18 cellular contexts compared by ENCODE assay signal in the genomic region with DNA sequence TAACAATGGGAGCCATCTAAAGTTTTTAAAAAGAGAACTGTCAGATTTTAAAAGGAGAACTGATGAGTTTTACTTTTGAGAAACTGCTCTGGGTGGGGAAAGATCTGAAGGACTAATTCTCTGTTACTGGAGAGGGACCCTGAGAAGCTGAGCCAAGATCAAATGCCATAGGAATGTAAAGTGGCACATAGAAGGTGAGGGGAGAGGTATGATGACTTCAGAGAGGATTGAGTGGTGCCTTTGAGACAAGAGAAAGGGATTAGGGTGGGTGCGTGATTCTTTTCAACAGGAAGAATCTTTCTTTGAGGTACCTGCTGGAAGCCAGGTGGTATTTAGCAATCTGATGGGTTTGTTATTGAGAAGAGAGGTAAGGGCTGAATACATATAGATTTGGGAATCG. TPM values are rescaled to one million over a fixed set of nuclear protein-coding genes. Genes with fewer than 3 reads are reported as not detected.
DNase-seq lines count a peak whose midpoint lies in the region; ATAC-seq and TF ChIP-seq lines count a peak whose summit lies in the region.
"Had no signal": no experiment of that assay in that cellular context is flagged by ENCODE, and none has a peak within 500 bp of the region (broad histone marks: within the 10 kb centered on the region; RNA-seq: fewer than 3 reads in every experiment).

No MANE protein-coding gene starts in this region.

- H3K9me3 Mint-ChIP-seq in activated naive CD4-positive, alpha-beta T cell treated with anti-CD3 and anti-CD28 coated beads, Interleukin-2, amount 50 U/mL, for 24 hours, result no peaks in the 10 kb centered on the region
- no peaks in the 10 kb centered on the region for H3K9me3 Mint-ChIP-seq in dendritic cell treated with granulocyte-macrophage colony-stimulating factor and Interleukin-4, amounts not matched to agents 40 ng/mL and 50 ng/mL, for 4 days
- no peaks in the 10 kb centered on the region for H3K9me3 Mint-ChIP-seq in progenitor cell of endocrine pancreas (ENCODE audit: low read depth)
- H3K9me3 Mint-ChIP-seq: activated CD4-positive, alpha-beta memory T cell treated with anti-CD3 and anti-CD28 coated beads, Interleukin-2, amount 10 ng/mL, durations not matched to agents 7 days and 5 days had no signal

- H3K27ac ChIP-seq in Karpas-422 (ENCODE audit: low read length), result 0 out of 2 replicates have a peak overlapping the region, but pooled peaks have one; percentile 12
- H3K27ac ChIP-seq: esophagus squamous epithelium, parathyroid adenoma had no signal

- no peaks in the 10 kb centered on the region for H3K27me3 Mint-ChIP-seq in activated naive CD4-positive, alpha-beta T cell treated with anti-CD3 and anti-CD28 coated beads, Interleukin-2, amount 50 U/mL, for 24 hours
- no peaks in the 10 kb centered on the region for H3K27me3 Mint-ChIP-seq in dendritic cell treated with granulocyte-macrophage colony-stimulating factor and Interleukin-4, amounts not matched to agents 40 ng/mL and 50 ng/mL, for 4 days
- no peaks in the 10 kb centered on the region for H3K27me3 Mint-ChIP-seq in progenitor cell of endocrine pancreas
- H3K27me3 Mint-ChIP-seq: activated CD4-positive, alpha-beta memory T cell treated with anti-CD3 and anti-CD28 coated beads, Interleukin-2, amount 10 ng/mL, durations not matched to agents 7 days and 5 days had no signal

- no peaks in the 10 kb centered on the region for H3K36me3 ChIP-seq in Karpas-422 (ENCODE audit: insufficient read depth, low read length)

- peaks cover 98% of the 10 kb centered on the region for H3K79me2 ChIP-seq in Karpas-422 (ENCODE audit: low read length)

- no peak overlapping the region for H3K4me3 ChIP-seq in Karpas-422 (ENCODE audit: low read length)
- H3K4me3 ChIP-seq: esophagus squamous epithelium had no signal

- H3K27me3 ChIP-seq in Karpas-422 (ENCODE audit: low read length), result no peaks in the 10 kb centered on the region
- H3K27me3 ChIP-seq: esophagus squamous epithelium had no signal

- no peak overlapping the region for H2AFZ ChIP-seq in Karpas-422 (ENCODE audit: low read length)
- H2AFZ ChIP-seq: parathyroid adenoma had no signal

- H3K9me3 ChIP-seq in Karpas-422 (ENCODE audit: low read length), result no peaks in the 10 kb centered on the region
- H3K9me3 ChIP-seq: esophagus squamous epithelium had no signal

- H3K4me3 Mint-ChIP-seq in activated naive CD4-positive, alpha-beta T cell treated with anti-CD3 and anti-CD28 coated beads, Interleukin-2, amount 50 U/mL, for 24 hours, result peak overlapping the region; percentile 9
- peak overlapping the region; percentile 49 for H3K4me3 Mint-ChIP-seq in dendritic cell treated with granulocyte-macrophage colony-stimulating factor and Interleukin-4, amounts not matched to agents 40 ng/mL and 50 ng/mL, for 4 days
- no peak overlapping the region for H3K4me3 Mint-ChIP-seq in progenitor cell of endocrine pancreas (ENCODE audit: low read depth)
- H3K4me3 Mint-ChIP-seq: activated CD4-positive, alpha-beta memory T cell treated with anti-CD3 and anti-CD28 coated beads, Interleukin-2, amount 10 ng/mL, durations not matched to agents 7 days and 5 days had no signal

- no peak for TF ChIP-seq CTCF in progenitor cell of endocrine pancreas (IDR thresholded peaks at IDR 0.05; ENCODE audit: unreplicated experiment)

- no peak for ATAC-seq in sciatic nerve
- ATAC-seq in GM19351 (IDR thresholded peaks at IDR 0.05; ENCODE audit: unreplicated experiment), result no peak

- peaks cover 6% of the 10 kb centered on the region for H3K36me3 Mint-ChIP-seq in activated naive CD4-positive, alpha-beta T cell treated with anti-CD3 and anti-CD28 coated beads, Interleukin-2, amount 50 U/mL, for 24 hours
- peaks cover 22% of the 10 kb centered on the region for H3K36me3 Mint-ChIP-seq in dendritic cell treated with granulocyte-macrophage colony-stimulating factor and Interleukin-4, amounts not matched to agents 40 ng/mL and 50 ng/mL, for 4 days (ENCODE audit: low read depth)
- peaks cover 4% of the 10 kb centered on the region for H3K36me3 Mint-ChIP-seq in progenitor cell of endocrine pancreas (ENCODE audit: insufficient read depth)

- peak overlapping the region; percentile 78 for H3K27ac Mint-ChIP-seq in activated naive CD4-positive, alpha-beta T cell treated with anti-CD3 and anti-CD28 coated beads, Interleukin-2, amount 50 U/mL, for 24 hours
- H3K27ac Mint-ChIP-seq in dendritic cell treated with granulocyte-macrophage colony-stimulating factor and Interleukin-4, amounts not matched to agents 40 ng/mL and 50 ng/mL, for 4 days, result peak overlapping the region; percentile 80
- peak overlapping the region; percentile 43 for H3K27ac Mint-ChIP-seq in progenitor cell of endocrine pancreas

- no peak overlapping the region for H3K4me2 ChIP-seq in Karpas-422 (ENCODE audit: low read depth, low read length, poor library complexity, severe bottlenecking)

- peaks cover 68% of the 10 kb centered on the region for H3K4me1 Mint-ChIP-seq in activated naive CD4-positive, alpha-beta T cell treated with anti-CD3 and anti-CD28 coated beads, Interleukin-2, amount 50 U/mL, for 24 hours
- peaks cover 82% of the 10 kb centered on the region for H3K4me1 Mint-ChIP-seq in dendritic cell treated with granulocyte-macrophage colony-stimulating factor and Interleukin-4, amounts not matched to agents 40 ng/mL and 50 ng/mL, for 4 days (ENCODE audit: low read depth)
- H3K4me1 Mint-ChIP-seq in progenitor cell of endocrine pancreas (ENCODE audit: low read depth), result peaks cover 19% of the 10 kb centered on the region

- peaks cover 43% of the 10 kb centered on the region for H4K20me1 ChIP-seq in Karpas-422 (ENCODE audit: insufficient read depth, low read depth, low read length)

- H3K9ac ChIP-seq in Karpas-422 (ENCODE audit: low read length), result no peak overlapping the region
- H3K9ac ChIP-seq: parathyroid adenoma had no signal

- H3K9me2 ChIP-seq in Karpas-422 (replicated peaks; ENCODE audit: insufficient read depth, low read length), result no peaks in the 10 kb centered on the region

- DNase-seq in activated naive CD4-positive, alpha-beta T cell (lab: John Stamatoyannopoulos, UW), result no peak
- DNase-seq in Karpas-422 (no peak), progenitor cell of endocrine pancreas (ENCODE audit: low spot score, unreplicated experiment) (no peak), GM03348 (ENCODE audit: low spot score) (no peak), sciatic nerve (ENCODE audit: low spot score) (no peak)
- DNase-seq: activated CD4-positive, alpha-beta memory T cell treated with anti-CD3 and anti-CD28 coated beads, Interleukin-2, amount 10 ng/mL, durations not matched to agents 7 days and 5 days; activated effector memory CD4-positive, alpha-beta T cell treated with Interleukin-2 at 50 U/mL for 16 hours; esophagus squamous epithelium; head of caudate nucleus; KG1; kidney; NCI-H1436 treated with DMSO at 0.1 percent for 48 hours; NCI-H345; small intestine had no signal

- H3K4me1 ChIP-seq in Karpas-422 (ENCODE audit: low read length), result peaks cover 28% of the 10 kb centered on the region
- H3K4me1 ChIP-seq: parathyroid adenoma had no signal

- intact Hi-C loops in dendritic cell treated with granulocyte-macrophage colony-stimulating factor and Interleukin-4, amounts not matched to agents 40 ng/mL and 50 ng/mL, for 4 days (cut with micrococcal nuclease), result no loop called here
- intact Hi-C loops in sciatic nerve (cut with DNase I), result no loop called here

RNA-seq across cellular contexts. Expression of a gene that starts 9.0 kb away (rescaled TPM):
- total RNA-seq in Karpas-422 (2014; rRNA removed; shearing (Covaris generic); ENCODE audit: low replicate concordance), result 42.0 and 58.4 TPM in 2 replicates
- total RNA-seq in progenitor cell of endocrine pancreas, result 81.4 and 86.3 TPM in 2 replicates
- 61.4 TPM for total RNA-seq in sciatic nerve

RNA-seq across cellular contexts. Expression of a gene that starts 40.8 kb away (rescaled TPM):
- total RNA-seq in Karpas-422 (2014; rRNA removed; shearing (Covaris generic); ENCODE audit: low replicate concordance), result 0.40 TPM in 1 of 2 replicates, not detected in the other
- total RNA-seq in progenitor cell of endocrine pancreas (1.8 and 2.3 TPM in 2 replicates), sciatic nerve (2.1 TPM)

RNA-seq across cellular contexts. Expression of a gene that starts 55.9 kb away (rescaled TPM):
- 22.4 and 48.8 TPM in 2 replicates for total RNA-seq in Karpas-422 (2014; rRNA removed; shearing (Covaris generic); ENCODE audit: low replicate concordance)
- total RNA-seq in progenitor cell of endocrine pancreas (91.6 and 93.8 TPM in 2 replicates), sciatic nerve (72.9 TPM)
